ENCODE assay signal across 8 cellular contexts in genomic region chr3:11060500-11061251, GRCh38.
A peak's percentile ranks its signal among the peaks of the same experiment; 100 is the strongest.
DNase-seq lines count a peak whose midpoint lies in the region; ATAC-seq and TF ChIP-seq lines count a peak whose summit lies in the region.

No MANE protein-coding gene starts in this region.

- H3K4me1 ChIP-seq in subcutaneous abdominal adipose tissue (ENCODE audit: control insufficient read depth in 5 of 5, insufficient read depth in 5 of 5, low read length in 5 of 5) = peaks cover 0 to 16% (median 9%) of the 10 kb centered on the region in 5 donors

- peak; percentile 60 for TF ChIP-seq CTCF in natural killer cell (IDR thresholded peaks at IDR 0.05)

- no peaks in the 10 kb centered on the region for H3K36me3 ChIP-seq in subcutaneous abdominal adipose tissue (ENCODE audit: control insufficient read depth in 5 of 5, insufficient read depth in 5 of 5, low read length in 5 of 5)

- H3K9ac ChIP-seq in subcutaneous abdominal adipose tissue (ENCODE audit: low read length in 5 of 5) = peak overlapping the region in 2 of 5 donors; percentile 26 to 43

- H3K9me3 ChIP-seq in subcutaneous abdominal adipose tissue (ENCODE audit: control insufficient read depth in 5 of 5, low read length in 5 of 5) = peaks cover 0 to 5% (median 0%) of the 10 kb centered on the region in 5 donors

- H3K27ac Mint-ChIP-seq in natural killer cell = no peak overlapping the region

- H3K9me3 Mint-ChIP-seq in natural killer cell = no peaks in the 10 kb centered on the region

- H3K27ac ChIP-seq in subcutaneous abdominal adipose tissue (ENCODE audit: low read depth, low read length) = no peak overlapping the region

- ATAC-seq in natural killer cell = peak; percentile 29 to 70 (median 48)

- DNase-seq in AML-193 (lab: John Stamatoyannopoulos, UW) (peak; percentile 52 to 53), GM19240 (ENCODE audit: insufficient read length, low spot score) (peak; percentile 20), NCI-H748 treated with DMSO at 0.1 percent for 48 hours (lab: John Stamatoyannopoulos, UW) (peak; percentile 14), fibroblast of peridontal ligament (ENCODE audit: extremely low read depth) (peak; percentile 49), natural killer cell (peak; percentile 29), cortex of kidney (lab: John Stamatoyannopoulos, UW) (no peak)
- DNase-seq in activated CD8-positive, alpha-beta memory T cell treated with anti-CD3 and anti-CD28 coated beads, Interleukin-2, amount 50 U/mL, for 48 hours = peak; percentile 85

- intact Hi-C loops in natural killer cell (cut with micrococcal nuclease) = loop anchor here (5.0 kb wide), 2 partner anchors 277 to 592 kb away; no protein-coding TSS in a partner anchor

- H3K27me3 ChIP-seq in subcutaneous abdominal adipose tissue (ENCODE audit: control insufficient read depth in 5 of 5, insufficient read depth in 4 of 5, low read length in 5 of 5) = peaks cover 8 to 21% (median 15%) of the 10 kb centered on the region in 5 donors

- peaks cover 7 to 18% of the 10 kb centered on the region in 2 donors for H3K27me3 Mint-ChIP-seq in natural killer cell (ENCODE audit: low read depth in 2 of 2)

- no peaks in the 10 kb centered on the region for H3K36me3 Mint-ChIP-seq in natural killer cell

- no peak overlapping the region for H3K4me3 Mint-ChIP-seq in natural killer cell

- peak overlapping the region; percentile 19 to 61 (median 47) for H3K4me3 ChIP-seq in subcutaneous abdominal adipose tissue (ENCODE audit: low read depth in 1 of 5, low read length in 5 of 5)

- no peaks in the 10 kb centered on the region for H3K4me1 Mint-ChIP-seq in natural killer cell
